12 cellular contexts compared by ENCODE assay signal in the genomic region with DNA sequence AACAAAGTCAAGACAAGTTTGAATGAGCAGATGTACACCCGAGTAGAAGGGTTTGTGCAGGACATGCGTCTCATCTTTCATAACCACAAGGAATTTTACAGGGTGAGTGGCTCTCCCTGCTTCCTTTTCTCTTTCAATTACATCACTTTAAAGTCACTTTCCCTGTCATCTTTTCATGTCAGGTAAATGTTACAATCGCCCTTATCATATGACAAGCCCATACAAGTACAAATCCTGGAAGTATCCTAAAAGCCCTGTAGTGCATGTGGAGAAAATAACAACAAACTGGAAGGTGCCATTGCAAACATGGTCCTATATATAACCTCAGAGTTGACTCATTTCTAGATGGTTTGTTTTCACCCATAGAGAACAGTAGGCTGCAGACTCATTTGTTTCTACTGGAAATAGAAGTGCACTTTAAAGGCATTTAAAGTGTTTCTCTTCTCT.
DNase-seq lines count a peak whose midpoint lies in the region; ATAC-seq and TF ChIP-seq lines count a peak whose summit lies in the region.
"Had no signal": no experiment of that assay in that cellular context is flagged by ENCODE, and none has a peak within 500 bp of the region (broad histone marks: within the 10 kb centered on the region; RNA-seq: fewer than 3 reads in every experiment).

No MANE protein-coding gene starts in this region.

- no peak for TF ChIP-seq CTCF in adrenal gland (IDR thresholded peaks at IDR 0.05)

- TF ChIP-seq POLR2A in adrenal gland (IDR thresholded peaks at IDR 0.05) = no peak

- H3K4me1 Mint-ChIP-seq in naive B cell = peaks cover 14 to 55% (median 48%) of the 10 kb centered on the region in 3 donors

- no peaks in the 10 kb centered on the region for H3K27me3 ChIP-seq in adrenal gland
- H3K27me3 ChIP-seq: tibial nerve had no signal

- DNase-seq in KBM-7 = peak; percentile 49
- no peak for DNase-seq in naive B cell
- no peak for DNase-seq in NCI-H446 treated with DMSO at 0.1 percent for 48 hours (lab: John Stamatoyannopoulos, UW)
- DNase-seq in adrenal gland = no peak
- DNase-seq in stimulated activated naive CD4-positive, alpha-beta T cell treated with Interleukin-2 at 50 U/mL for 16 hours (lab: John Stamatoyannopoulos, UW) = no peak
- DNase-seq in RKO (ENCODE audit: low spot score) = no peak
- DNase-seq: activated T-cell treated with anti-CD3 and anti-CD28 coated beads, Interleukin-2, amount 50 U/mL, for 24 hours; GF-D8 had no signal

- H3K36me3 Mint-ChIP-seq in naive B cell = peaks cover 56 to 59% of the 10 kb centered on the region in 2 donors

- H3K4me1 ChIP-seq in adrenal gland (replicated peaks in 1 of 2) = no peaks in the 10 kb centered on the region
- H3K4me1 ChIP-seq: tibial nerve had no signal

- no peaks in the 10 kb centered on the region for H3K9me3 ChIP-seq in adrenal gland (replicated peaks in 1 of 3)

- H3K4me3 Mint-ChIP-seq in naive B cell = no peak overlapping the region
- H3K4me3 Mint-ChIP-seq: activated T-cell treated with anti-CD3 and anti-CD28 coated beads, Interleukin-2, amount 50 U/mL, for 24 hours had no signal

- H3K27ac ChIP-seq in adrenal gland = no peak overlapping the region
- H3K27ac ChIP-seq: tibial nerve had no signal

- H3K36me3 ChIP-seq in adrenal gland (replicated peaks in 1 of 2) = peaks cover 0 to 5% of the 10 kb centered on the region in 2 donors

- in situ Hi-C loops in KBM-7 (cut with MboI; ENCODE audit: low pct_unique_long_range_greater_than_20kb, low sequenced_read_pairs) = no loop called here

- peak; percentile 69 for ATAC-seq in GM19043 (IDR thresholded peaks at IDR 0.05; ENCODE audit: low read depth, unreplicated experiment)
- peak; percentile 67 for ATAC-seq in HG02678 (IDR thresholded peaks at IDR 0.05; ENCODE audit: unreplicated experiment)
- no peak for ATAC-seq in naive B cell (ENCODE audit: low read depth in 2 of 2)
- ATAC-seq: Right ventricle myocardium inferior had no signal

- H3K9me3 Mint-ChIP-seq in naive B cell = peaks cover 0 to 18% (median 9%) of the 10 kb centered on the region in 7 donors

- peak overlapping the region in 5 of 6 donors; percentile 24 to 83 (median 57) for H3K27ac Mint-ChIP-seq in naive B cell
- H3K27ac Mint-ChIP-seq: activated T-cell treated with anti-CD3 and anti-CD28 coated beads, Interleukin-2, amount 50 U/mL, for 24 hours had no signal

- no peaks in the 10 kb centered on the region for H3K27me3 Mint-ChIP-seq in naive B cell
- H3K27me3 Mint-ChIP-seq: activated T-cell treated with anti-CD3 and anti-CD28 coated beads, Interleukin-2, amount 50 U/mL, for 24 hours had no signal

- WGBS in adrenal gland, 4 donors = 67 to 91% (median 77%) methylated on average over 3 of the region's 3 CpGs

- no peak overlapping the region for H3K4me3 ChIP-seq in adrenal gland
- H3K4me3 ChIP-seq: tibial nerve had no signal

- intact Hi-C loops in adrenal gland (cut with DNase I) = no loop called here

Comparison
In these comparisons a context has a peak if more than half of its experiments do, and no peak if none do; other contexts are left out.
1. ATAC-seq: peak in GM19043 (single experiment) and HG02678 (single experiment); none in naive B cell (0 of 2).